In the genomic region with DNA sequence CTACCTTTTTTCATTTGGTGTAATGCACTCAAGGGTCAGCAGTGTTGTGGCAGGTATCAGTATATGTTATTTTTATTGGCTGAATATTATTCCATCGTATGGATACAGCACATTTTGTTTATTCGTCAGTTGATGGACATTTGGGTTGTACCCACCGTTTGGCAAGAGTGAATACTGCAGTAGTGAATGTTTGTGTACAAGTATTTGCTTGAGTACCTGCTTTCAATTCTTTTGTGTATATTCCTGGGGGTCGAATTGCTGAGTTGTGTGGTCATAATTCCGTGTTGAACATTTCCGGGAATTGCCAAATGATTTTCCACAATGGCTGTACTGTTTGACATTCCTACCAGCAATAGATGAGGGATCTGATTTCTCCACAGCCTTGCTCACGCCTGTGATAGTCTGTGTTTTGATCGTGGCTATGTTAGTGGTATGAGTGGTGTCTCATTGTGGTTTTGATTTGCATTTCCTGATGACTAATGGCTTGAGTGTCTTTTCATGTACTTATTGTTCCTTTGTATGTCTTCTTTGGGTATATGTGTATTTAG, we compare ENCODE assay signal across 1 cellular context.
TF ChIP-seq lines count a peak whose summit lies in the region.

No MANE protein-coding gene starts in this region.

TF ChIP-seq in HepG2, 621 proteins besides CTCF, POLR2A, EP300 and RAD21 (continued from another document and continues in another):
- TF ChIP-seq, protein P1, sequence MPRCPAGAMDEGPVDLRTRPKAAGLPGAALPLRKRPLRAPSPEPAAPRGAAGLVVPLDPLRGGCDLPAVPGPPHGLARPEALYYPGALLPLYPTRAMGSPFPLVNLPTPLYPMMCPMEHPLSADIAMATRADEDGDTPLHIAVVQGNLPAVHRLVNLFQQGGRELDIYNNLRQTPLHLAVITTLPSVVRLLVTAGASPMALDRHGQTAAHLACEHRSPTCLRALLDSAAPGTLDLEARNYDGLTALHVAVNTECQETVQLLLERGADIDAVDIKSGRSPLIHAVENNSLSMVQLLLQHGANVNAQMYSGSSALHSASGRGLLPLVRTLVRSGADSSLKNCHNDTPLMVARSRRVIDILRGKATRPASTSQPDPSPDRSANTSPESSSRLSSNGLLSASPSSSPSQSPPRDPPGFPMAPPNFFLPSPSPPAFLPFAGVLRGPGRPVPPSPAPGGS (CRISPR knock-in tag; IDR thresholded peaks at IDR 0.05), result no peak
- TF ChIP-seq ZNF674 (CRISPR knock-in tag; IDR thresholded peaks at IDR 0.05; ENCODE audit: low read depth), result no peak
- TF ChIP-seq ZNF451 (CRISPR knock-in tag; IDR thresholded peaks at IDR 0.05), result no peak
- TF ChIP-seq ZNF354B (CRISPR knock-in tag; IDR thresholded peaks at IDR 0.05), result no peak
- no peak for TF ChIP-seq ZNF569 (CRISPR knock-in tag; IDR thresholded peaks at IDR 0.05; ENCODE audit: borderline replicate concordance)
- no peak for TF ChIP-seq EZH2 (conservative IDR thresholded peaks at IDR 0.05; ENCODE audit: low read depth, low read length)
- no peak for TF ChIP-seq IRX3 (CRISPR knock-in tag; IDR thresholded peaks at IDR 0.05; ENCODE audit: borderline replicate concordance, low read depth)
- no peak for TF ChIP-seq ZFP36L2 (CRISPR knock-in tag; IDR thresholded peaks at IDR 0.05)
- no peak for TF ChIP-seq ZNF768 (CRISPR knock-in tag; IDR thresholded peaks at IDR 0.05)
- TF ChIP-seq, protein P2, sequence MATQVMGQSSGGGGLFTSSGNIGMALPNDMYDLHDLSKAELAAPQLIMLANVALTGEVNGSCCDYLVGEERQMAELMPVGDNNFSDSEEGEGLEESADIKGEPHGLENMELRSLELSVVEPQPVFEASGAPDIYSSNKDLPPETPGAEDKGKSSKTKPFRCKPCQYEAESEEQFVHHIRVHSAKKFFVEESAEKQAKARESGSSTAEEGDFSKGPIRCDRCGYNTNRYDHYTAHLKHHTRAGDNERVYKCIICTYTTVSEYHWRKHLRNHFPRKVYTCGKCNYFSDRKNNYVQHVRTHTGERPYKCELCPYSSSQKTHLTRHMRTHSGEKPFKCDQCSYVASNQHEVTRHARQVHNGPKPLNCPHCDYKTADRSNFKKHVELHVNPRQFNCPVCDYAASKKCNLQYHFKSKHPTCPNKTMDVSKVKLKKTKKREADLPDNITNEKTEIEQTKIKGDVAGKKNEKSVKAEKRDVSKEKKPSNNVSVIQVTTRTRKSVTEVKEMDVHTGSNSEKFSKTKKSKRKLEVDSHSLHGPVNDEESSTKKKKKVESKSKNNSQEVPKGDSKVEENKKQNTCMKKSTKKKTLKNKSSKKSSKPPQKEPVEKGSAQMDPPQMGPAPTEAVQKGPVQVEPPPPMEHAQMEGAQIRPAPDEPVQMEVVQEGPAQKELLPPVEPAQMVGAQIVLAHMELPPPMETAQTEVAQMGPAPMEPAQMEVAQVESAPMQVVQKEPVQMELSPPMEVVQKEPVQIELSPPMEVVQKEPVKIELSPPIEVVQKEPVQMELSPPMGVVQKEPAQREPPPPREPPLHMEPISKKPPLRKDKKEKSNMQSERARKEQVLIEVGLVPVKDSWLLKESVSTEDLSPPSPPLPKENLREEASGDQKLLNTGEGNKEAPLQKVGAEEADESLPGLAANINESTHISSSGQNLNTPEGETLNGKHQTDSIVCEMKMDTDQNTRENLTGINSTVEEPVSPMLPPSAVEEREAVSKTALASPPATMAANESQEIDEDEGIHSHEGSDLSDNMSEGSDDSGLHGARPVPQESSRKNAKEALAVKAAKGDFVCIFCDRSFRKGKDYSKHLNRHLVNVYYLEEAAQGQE (IDR thresholded peaks at IDR 0.05; ENCODE audit: borderline replicate concordance in 1 of 2, low read depth in 1 of 2, low read length in 2 of 2), result no peak
- no peak for TF ChIP-seq ZBTB8A (CRISPR knock-in tag; IDR thresholded peaks at IDR 0.05; ENCODE audit: borderline replicate concordance, low read depth)
- TF ChIP-seq, protein P3, sequence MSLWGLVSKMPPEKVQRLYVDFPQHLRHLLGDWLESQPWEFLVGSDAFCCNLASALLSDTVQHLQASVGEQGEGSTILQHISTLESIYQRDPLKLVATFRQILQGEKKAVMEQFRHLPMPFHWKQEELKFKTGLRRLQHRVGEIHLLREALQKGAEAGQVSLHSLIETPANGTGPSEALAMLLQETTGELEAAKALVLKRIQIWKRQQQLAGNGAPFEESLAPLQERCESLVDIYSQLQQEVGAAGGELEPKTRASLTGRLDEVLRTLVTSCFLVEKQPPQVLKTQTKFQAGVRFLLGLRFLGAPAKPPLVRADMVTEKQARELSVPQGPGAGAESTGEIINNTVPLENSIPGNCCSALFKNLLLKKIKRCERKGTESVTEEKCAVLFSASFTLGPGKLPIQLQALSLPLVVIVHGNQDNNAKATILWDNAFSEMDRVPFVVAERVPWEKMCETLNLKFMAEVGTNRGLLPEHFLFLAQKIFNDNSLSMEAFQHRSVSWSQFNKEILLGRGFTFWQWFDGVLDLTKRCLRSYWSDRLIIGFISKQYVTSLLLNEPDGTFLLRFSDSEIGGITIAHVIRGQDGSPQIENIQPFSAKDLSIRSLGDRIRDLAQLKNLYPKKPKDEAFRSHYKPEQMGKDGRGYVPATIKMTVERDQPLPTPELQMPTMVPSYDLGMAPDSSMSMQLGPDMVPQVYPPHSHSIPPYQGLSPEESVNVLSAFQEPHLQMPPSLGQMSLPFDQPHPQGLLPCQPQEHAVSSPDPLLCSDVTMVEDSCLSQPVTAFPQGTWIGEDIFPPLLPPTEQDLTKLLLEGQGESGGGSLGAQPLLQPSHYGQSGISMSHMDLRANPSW (CRISPR knock-in tag; IDR thresholded peaks at IDR 0.05; ENCODE audit: borderline replicate concordance), result no peak
- TF ChIP-seq, protein P4, sequence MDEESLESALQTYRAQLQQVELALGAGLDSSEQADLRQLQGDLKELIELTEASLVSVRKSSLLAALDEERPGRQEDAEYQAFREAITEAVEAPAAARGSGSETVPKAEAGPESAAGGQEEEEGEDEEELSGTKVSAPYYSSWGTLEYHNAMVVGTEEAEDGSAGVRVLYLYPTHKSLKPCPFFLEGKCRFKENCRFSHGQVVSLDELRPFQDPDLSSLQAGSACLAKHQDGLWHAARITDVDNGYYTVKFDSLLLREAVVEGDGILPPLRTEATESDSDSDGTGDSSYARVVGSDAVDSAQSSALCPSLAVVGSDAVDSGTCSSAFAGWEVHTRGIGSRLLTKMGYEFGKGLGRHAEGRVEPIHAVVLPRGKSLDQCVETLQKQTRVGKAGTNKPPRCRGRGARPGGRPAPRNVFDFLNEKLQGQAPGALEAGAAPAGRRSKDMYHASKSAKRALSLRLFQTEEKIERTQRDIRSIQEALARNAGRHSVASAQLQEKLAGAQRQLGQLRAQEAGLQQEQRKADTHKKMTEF (CRISPR knock-in tag; IDR thresholded peaks at IDR 0.05), result peak; percentile 61; the same call in 1 of the 2 replicates
- TF ChIP-seq RFX1 (IDR thresholded peaks at IDR 0.05), result no peak
- TF ChIP-seq TBX3 (IDR thresholded peaks at IDR 0.05; ENCODE audit: borderline replicate concordance), result peak; percentile 69; the same call in 1 of the 2 replicates
- TF ChIP-seq ZNF224 (CRISPR knock-in tag; IDR thresholded peaks at IDR 0.05), result no peak
- TF ChIP-seq HHEX (CRISPR knock-in tag; IDR thresholded peaks at IDR 0.05), result no peak; the same call in 1 of the 2 replicates
- TF ChIP-seq JARID2 (CRISPR knock-in tag; IDR thresholded peaks at IDR 0.05; ENCODE audit: insufficient replicate concordance), result no peak
- no peak for TF ChIP-seq HOXA7 (CRISPR knock-in tag; IDR thresholded peaks at IDR 0.05)
- TF ChIP-seq, protein P5, sequence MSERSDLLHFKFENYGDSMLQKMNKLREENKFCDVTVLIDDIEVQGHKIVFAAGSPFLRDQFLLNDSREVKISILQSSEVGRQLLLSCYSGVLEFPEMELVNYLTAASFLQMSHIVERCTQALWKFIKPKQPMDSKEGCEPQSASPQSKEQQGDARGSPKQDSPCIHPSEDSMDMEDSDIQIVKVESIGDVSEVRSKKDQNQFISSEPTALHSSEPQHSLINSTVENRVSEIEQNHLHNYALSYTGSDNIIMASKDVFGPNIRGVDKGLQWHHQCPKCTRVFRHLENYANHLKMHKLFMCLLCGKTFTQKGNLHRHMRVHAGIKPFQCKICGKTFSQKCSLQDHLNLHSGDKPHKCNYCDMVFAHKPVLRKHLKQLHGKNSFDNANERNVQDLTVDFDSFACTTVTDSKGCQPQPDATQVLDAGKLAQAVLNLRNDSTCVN (CRISPR knock-in tag; IDR thresholded peaks at IDR 0.05; ENCODE audit: borderline replicate concordance), result no peak
- peak; percentile 96 for TF ChIP-seq FOSL2 (CRISPR knock-in tag; IDR thresholded peaks at IDR 0.05)
- no peak for TF ChIP-seq BORCS8-MEF2B (CRISPR knock-in tag; IDR thresholded peaks at IDR 0.05)
- peak; percentile 79; the same call in 1 of the 2 replicates for TF ChIP-seq SIX1 (CRISPR knock-in tag; IDR thresholded peaks at IDR 0.05; ENCODE audit: borderline replicate concordance)
- no peak for TF ChIP-seq HNRNPUL1 (IDR thresholded peaks at IDR 0.05; ENCODE audit: low read depth, low read length)
- TF ChIP-seq, protein P6, sequence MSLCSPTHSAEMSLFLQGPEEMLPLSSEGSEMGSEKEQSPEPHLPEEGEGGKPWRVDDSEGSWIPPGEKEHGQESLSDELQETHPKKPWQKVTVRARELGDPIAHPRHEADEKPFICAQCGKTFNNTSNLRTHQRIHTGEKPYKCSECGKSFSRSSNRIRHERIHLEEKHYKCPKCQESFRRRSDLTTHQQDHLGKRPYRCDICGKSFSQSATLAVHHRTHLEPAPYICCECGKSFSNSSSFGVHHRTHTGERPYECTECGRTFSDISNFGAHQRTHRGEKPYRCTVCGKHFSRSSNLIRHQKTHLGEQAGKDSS (CRISPR knock-in tag; IDR thresholded peaks at IDR 0.05; ENCODE audit: borderline replicate concordance, low read depth), result no peak
- no peak for TF ChIP-seq ZNF790 (CRISPR knock-in tag; IDR thresholded peaks at IDR 0.05; ENCODE audit: borderline replicate concordance)
- TF ChIP-seq ZC3H4 (CRISPR knock-in tag; IDR thresholded peaks at IDR 0.05; ENCODE audit: borderline replicate concordance), result no peak
- no peak for TF ChIP-seq AGO1 (IDR thresholded peaks at IDR 0.05; ENCODE audit: low read depth, low read length, poor library complexity, severe bottlenecking)
- no peak for TF ChIP-seq ARHGAP35 (CRISPR knock-in tag; IDR thresholded peaks at IDR 0.05; ENCODE audit: borderline replicate concordance)
- TF ChIP-seq NFRKB (IDR thresholded peaks at IDR 0.05), result no peak
- TF ChIP-seq ZNF589 (CRISPR knock-in tag; conservative IDR thresholded peaks at IDR 0.05), result no peak
- no peak for TF ChIP-seq MBD4 (IDR thresholded peaks at IDR 0.05; ENCODE audit: borderline replicate concordance, low read length)
- peak; percentile 93 for TF ChIP-seq ETV5 (CRISPR knock-in tag; IDR thresholded peaks at IDR 0.05; ENCODE audit: borderline replicate concordance)
- TF ChIP-seq, protein P7, sequence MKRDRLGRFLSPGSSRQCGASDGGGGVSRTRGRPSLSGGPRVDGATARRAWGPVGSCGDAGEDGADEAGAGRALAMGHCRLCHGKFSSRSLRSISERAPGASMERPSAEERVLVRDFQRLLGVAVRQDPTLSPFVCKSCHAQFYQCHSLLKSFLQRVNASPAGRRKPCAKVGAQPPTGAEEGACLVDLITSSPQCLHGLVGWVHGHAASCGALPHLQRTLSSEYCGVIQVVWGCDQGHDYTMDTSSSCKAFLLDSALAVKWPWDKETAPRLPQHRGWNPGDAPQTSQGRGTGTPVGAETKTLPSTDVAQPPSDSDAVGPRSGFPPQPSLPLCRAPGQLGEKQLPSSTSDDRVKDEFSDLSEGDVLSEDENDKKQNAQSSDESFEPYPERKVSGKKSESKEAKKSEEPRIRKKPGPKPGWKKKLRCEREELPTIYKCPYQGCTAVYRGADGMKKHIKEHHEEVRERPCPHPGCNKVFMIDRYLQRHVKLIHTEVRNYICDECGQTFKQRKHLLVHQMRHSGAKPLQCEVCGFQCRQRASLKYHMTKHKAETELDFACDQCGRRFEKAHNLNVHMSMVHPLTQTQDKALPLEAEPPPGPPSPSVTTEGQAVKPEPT (CRISPR knock-in tag; IDR thresholded peaks at IDR 0.05; ENCODE audit: low read depth), result no peak
- no peak for TF ChIP-seq ZNF207 (IDR thresholded peaks at IDR 0.05; ENCODE audit: borderline replicate concordance)
- TF ChIP-seq SP4 (CRISPR knock-in tag; IDR thresholded peaks at IDR 0.05), result no peak
- no peak for TF ChIP-seq TAF15 (IDR thresholded peaks at IDR 0.05; ENCODE audit: low read depth, low read length, poor library complexity, severe bottlenecking)
- no peak for TF ChIP-seq ZNF530 (CRISPR knock-in tag; IDR thresholded peaks at IDR 0.05; ENCODE audit: low read depth)
- TF ChIP-seq, protein P8, sequence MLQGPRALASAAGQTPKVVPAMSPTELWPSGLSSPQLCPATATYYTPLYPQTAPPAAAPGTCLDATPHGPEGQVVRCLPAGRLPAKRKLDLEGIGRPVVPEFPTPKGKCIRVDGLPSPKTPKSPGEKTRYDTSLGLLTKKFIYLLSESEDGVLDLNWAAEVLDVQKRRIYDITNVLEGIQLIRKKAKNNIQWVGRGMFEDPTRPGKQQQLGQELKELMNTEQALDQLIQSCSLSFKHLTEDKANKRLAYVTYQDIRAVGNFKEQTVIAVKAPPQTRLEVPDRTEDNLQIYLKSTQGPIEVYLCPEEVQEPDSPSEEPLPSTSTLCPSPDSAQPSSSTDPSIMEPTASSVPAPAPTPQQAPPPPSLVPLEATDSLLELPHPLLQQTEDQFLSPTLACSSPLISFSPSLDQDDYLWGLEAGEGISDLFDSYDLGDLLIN (CRISPR knock-in tag; IDR thresholded peaks at IDR 0.05; ENCODE audit: borderline replicate concordance), result no peak
- TF ChIP-seq ZNF781 (CRISPR knock-in tag; IDR thresholded peaks at IDR 0.05; ENCODE audit: borderline replicate concordance, not compliant biosample characterization), result no peak
- TF ChIP-seq ZSCAN20 (CRISPR knock-in tag; IDR thresholded peaks at IDR 0.05; ENCODE audit: borderline replicate concordance), result no peak
- no peak for TF ChIP-seq ZSCAN31 (CRISPR knock-in tag; IDR thresholded peaks at IDR 0.05; ENCODE audit: low read depth)
- TF ChIP-seq, protein P9, sequence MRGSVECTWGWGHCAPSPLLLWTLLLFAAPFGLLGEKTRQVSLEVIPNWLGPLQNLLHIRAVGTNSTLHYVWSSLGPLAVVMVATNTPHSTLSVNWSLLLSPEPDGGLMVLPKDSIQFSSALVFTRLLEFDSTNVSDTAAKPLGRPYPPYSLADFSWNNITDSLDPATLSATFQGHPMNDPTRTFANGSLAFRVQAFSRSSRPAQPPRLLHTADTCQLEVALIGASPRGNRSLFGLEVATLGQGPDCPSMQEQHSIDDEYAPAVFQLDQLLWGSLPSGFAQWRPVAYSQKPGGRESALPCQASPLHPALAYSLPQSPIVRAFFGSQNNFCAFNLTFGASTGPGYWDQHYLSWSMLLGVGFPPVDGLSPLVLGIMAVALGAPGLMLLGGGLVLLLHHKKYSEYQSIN (CRISPR knock-in tag; IDR thresholded peaks at IDR 0.05; ENCODE audit: borderline replicate concordance), result no peak
- no peak for TF ChIP-seq ZNF776 (CRISPR knock-in tag; IDR thresholded peaks at IDR 0.05)
- TF ChIP-seq FIP1L1 (IDR thresholded peaks at IDR 0.05; ENCODE audit: borderline replicate concordance, insufficient read depth, low read depth, low read length), result no peak
- TF ChIP-seq ELF3 (CRISPR knock-in tag; IDR thresholded peaks at IDR 0.05), result peak; percentile 95
- TF ChIP-seq SP5 (CRISPR knock-in tag; IDR thresholded peaks at IDR 0.05; ENCODE audit: borderline replicate concordance, low read depth), result no peak
- no peak for TF ChIP-seq GTF3A (CRISPR knock-in tag; conservative IDR thresholded peaks at IDR 0.05)
- TF ChIP-seq NPAS2 (CRISPR knock-in tag; IDR thresholded peaks at IDR 0.05; ENCODE audit: borderline replicate concordance), result no peak
- no peak for TF ChIP-seq SMAD9 (CRISPR knock-in tag; IDR thresholded peaks at IDR 0.05)
- TF ChIP-seq THYN1 (CRISPR knock-in tag; IDR thresholded peaks at IDR 0.05; ENCODE audit: borderline replicate concordance, low read depth), result no peak
- TF ChIP-seq CCDC6 (CRISPR knock-in tag; IDR thresholded peaks at IDR 0.05), result no peak
- no peak for TF ChIP-seq ZNF136 (CRISPR knock-in tag; IDR thresholded peaks at IDR 0.05; ENCODE audit: low read depth)
